1 cellular context compared by ENCODE assay signal in the genomic region with DNA sequence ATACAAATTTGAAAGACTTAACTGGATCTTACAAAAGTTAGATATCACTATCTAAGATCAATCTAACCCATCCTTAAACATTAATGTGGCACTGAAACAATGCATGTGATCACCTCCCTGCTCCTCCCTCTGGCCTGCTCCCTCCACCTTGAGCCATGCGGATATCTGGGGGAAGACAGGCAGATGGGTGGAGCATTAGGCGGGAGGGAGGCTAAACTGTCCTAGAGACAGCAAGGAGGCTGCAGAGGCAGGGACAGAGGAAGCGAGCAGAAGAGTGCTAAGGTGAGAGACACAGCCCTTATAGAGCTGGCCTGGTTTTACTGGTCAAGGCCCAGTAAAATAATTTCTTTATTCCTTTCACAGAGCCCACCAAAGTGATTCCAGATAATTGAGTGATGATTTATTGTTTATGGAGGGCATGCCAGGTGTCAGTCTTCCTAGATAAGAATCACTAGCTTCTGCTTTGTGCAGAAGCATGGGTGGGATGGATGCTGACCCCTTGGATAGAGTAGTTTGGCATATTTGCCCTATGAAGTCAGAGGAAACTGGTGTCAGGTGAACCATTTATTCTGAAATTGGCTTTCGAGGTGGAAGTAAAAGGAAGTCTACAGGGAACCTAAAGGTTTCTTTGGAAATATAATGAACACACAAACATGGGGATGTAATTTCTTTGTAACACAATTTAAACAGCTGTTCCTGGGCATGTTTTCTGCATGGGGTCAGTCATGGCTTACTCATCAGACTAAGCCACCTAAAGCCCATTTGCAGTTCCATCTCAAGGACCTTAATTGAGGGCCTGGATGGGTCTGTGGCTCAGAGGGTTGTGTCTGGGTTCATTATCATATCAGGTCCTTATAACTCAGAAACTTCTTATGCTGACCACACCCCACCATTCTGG.
TF ChIP-seq lines count a peak whose summit lies in the region.

No MANE protein-coding gene starts in this region.

TF ChIP-seq in K562, 482 proteins besides CTCF, POLR2A, EP300 and RAD21:
- TF ChIP-seq, protein P1, sequence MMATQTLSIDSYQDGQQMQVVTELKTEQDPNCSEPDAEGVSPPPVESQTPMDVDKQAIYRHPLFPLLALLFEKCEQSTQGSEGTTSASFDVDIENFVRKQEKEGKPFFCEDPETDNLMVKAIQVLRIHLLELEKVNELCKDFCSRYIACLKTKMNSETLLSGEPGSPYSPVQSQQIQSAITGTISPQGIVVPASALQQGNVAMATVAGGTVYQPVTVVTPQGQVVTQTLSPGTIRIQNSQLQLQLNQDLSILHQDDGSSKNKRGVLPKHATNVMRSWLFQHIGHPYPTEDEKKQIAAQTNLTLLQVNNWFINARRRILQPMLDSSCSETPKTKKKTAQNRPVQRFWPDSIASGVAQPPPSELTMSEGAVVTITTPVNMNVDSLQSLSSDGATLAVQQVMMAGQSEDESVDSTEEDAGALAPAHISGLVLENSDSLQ (IDR thresholded peaks at IDR 0.05) = peak; percentile 55
- TF ChIP-seq, protein P2, sequence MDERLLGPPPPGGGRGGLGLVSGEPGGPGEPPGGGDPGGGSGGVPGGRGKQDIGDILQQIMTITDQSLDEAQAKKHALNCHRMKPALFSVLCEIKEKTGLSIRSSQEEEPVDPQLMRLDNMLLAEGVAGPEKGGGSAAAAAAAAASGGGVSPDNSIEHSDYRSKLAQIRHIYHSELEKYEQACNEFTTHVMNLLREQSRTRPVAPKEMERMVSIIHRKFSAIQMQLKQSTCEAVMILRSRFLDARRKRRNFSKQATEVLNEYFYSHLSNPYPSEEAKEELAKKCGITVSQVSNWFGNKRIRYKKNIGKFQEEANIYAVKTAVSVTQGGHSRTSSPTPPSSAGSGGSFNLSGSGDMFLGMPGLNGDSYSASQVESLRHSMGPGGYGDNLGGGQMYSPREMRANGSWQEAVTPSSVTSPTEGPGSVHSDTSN (CRISPR knock-in tag; IDR thresholded peaks at IDR 0.05; ENCODE audit: low read depth) = no peak
- TF ChIP-seq, protein P2 (tag; conservative IDR thresholded peaks at IDR 0.05; ENCODE audit: low read depth) = peak; percentile 35; the same call in 1 of the 2 replicates
- TF ChIP-seq MEIS2 (IDR thresholded peaks at IDR 0.05; ENCODE audit: partially characterized antibody) = peak; percentile 49
- TF ChIP-seq, protein P3, sequence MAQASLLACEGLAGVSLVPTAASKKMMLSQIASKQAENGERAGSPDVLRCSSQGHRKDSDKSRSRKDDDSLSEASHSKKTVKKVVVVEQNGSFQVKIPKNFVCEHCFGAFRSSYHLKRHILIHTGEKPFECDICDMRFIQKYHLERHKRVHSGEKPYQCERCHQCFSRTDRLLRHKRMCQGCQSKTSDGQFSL (CRISPR knock-in tag; IDR thresholded peaks at IDR 0.05) = no peak
- TF ChIP-seq, protein P3 (tag; IDR thresholded peaks at IDR 0.05) = no peak
TF ChIP-seq in K562: peak in this region for 3.
